In the genomic region with DNA sequence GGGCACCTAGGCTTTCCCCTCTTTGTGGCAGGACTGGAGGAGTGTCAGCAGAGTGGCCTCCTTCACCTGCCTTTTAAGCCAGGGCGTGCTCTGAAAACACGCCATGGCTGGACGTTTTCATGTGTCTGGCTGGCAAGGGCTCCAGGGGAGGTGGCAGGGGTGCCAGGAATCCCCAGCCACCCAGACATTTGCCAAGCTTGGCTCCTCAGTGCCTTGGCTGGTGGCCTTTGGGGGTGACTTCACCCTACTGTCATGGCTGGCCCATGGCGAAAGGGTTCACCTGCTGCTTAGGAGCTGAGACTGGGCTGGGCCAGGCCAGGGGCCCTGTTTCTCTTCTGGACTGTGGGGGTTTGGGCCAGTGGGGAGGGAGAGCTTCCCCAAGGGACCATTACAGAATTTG, we compare ENCODE assay signal across 10 cellular contexts. TPM values are rescaled to one million over a fixed set of nuclear protein-coding genes. Genes with fewer than 3 reads are reported as not detected.
A peak's percentile ranks its signal among the peaks of the same experiment; 100 is the strongest.
DNase-seq lines count a peak whose midpoint lies in the region; ATAC-seq and TF ChIP-seq lines count a peak whose summit lies in the region.
"Had no signal": no experiment of that assay in that cellular context is flagged by ENCODE, and none has a peak within 500 bp of the region (broad histone marks: within the 10 kb centered on the region; RNA-seq: fewer than 3 reads in every experiment).

No MANE protein-coding gene starts in this region.

- no peak for DNase-seq in activated naive CD4-positive, alpha-beta T cell treated with anti-CD3 and anti-CD28 coated beads for 36 hours
- no peak for DNase-seq in activated naive CD4-positive, alpha-beta T cell treated with anti-CD3 and anti-CD28 coated beads, Interleukin-2, amount 50 U/mL, for 16 hours
- DNase-seq in central memory CD8-positive, alpha-beta T cell (ENCODE audit: low spot score in 2 of 2) = no peak
- DNase-seq in naive B cell (no peak), transverse colon (no peak), cortex of kidney (lab: John Stamatoyannopoulos, UW) (no peak), NCI-H2107 treated with DMSO at 0.1 percent for 48 hours (lab: John Stamatoyannopoulos, UW; ENCODE audit: unreplicated experiment) (no peak), SHP77 treated with DMSO at 0.1 percent for 48 hours (lab: John Stamatoyannopoulos, UW) (no peak)
- DNase-seq: NCI-H187 had no signal

- no peaks in the 10 kb centered on the region for H3K27me3 Mint-ChIP-seq in activated naive CD4-positive, alpha-beta T cell treated with anti-CD3 and anti-CD28 coated beads for 36 hours (ENCODE audit: low read depth)
- H3K27me3 Mint-ChIP-seq in central memory CD8-positive, alpha-beta T cell = no peaks in the 10 kb centered on the region
- no peaks in the 10 kb centered on the region for H3K27me3 Mint-ChIP-seq in naive B cell

- H3K27me3 ChIP-seq in transverse colon = no peaks in the 10 kb centered on the region

- peak overlapping the region; percentile 78 to 86 (median 82) for H3K27ac ChIP-seq in transverse colon

- in situ Hi-C loops in transverse colon (cut with MboI; ENCODE audit: low pct_ligation_motif_present in 1 of 4, low pct_unique_long_range_greater_than_20kb in 1 of 4, low sequenced_read_pairs in 3 of 4) = no loop called here

- CTCF ChIA-PET in activated naive CD4-positive, alpha-beta T cell treated with anti-CD3 and anti-CD28 coated beads for 36 hours (lab: Charles Lee) = interaction anchor here (1.0 to 4.1 kb wide), 3 partner anchors 9 to 22 kb away, joined by 3 to 21 read pairs (median 3); no protein-coding TSS in a partner anchor

- peak overlapping the region; percentile 92 for H3K4me3 Mint-ChIP-seq in activated naive CD4-positive, alpha-beta T cell treated with anti-CD3 and anti-CD28 coated beads for 36 hours
- H3K4me3 Mint-ChIP-seq in central memory CD8-positive, alpha-beta T cell = peak overlapping the region; percentile 96
- H3K4me3 Mint-ChIP-seq in naive B cell = peak overlapping the region in 6 of 8 donors; percentile 54 to 95 (median 71)

- H3K9me3 ChIP-seq in transverse colon = no peaks in the 10 kb centered on the region

- no peak for ATAC-seq in central memory CD8-positive, alpha-beta T cell (replicated peaks; ENCODE audit: extremely low read depth, poor library complexity, severe bottlenecking)
- ATAC-seq in naive B cell (ENCODE audit: low read depth in 2 of 2) = no peak
- ATAC-seq: Panc1 had no signal

- no peaks in the 10 kb centered on the region for H3K36me3 ChIP-seq in transverse colon

- H3K4me3 ChIP-seq in transverse colon = peak overlapping the region in 1 of 4 donors; percentile 11

- no peak for TF ChIP-seq EP300 in transverse colon (IDR thresholded peaks at IDR 0.05; ENCODE audit: low read depth)

- 54% methylated on average over 4 of the region's 4 CpGs; no CpG with 5 or more reads in 1 of the 2 donors for WGBS in transverse colon (ENCODE audit: low coverage in 1 of 2), 2 donors

- H3K4me1 Mint-ChIP-seq in activated naive CD4-positive, alpha-beta T cell treated with anti-CD3 and anti-CD28 coated beads for 36 hours (ENCODE audit: low read depth) = peaks cover 98% of the 10 kb centered on the region
- H3K4me1 Mint-ChIP-seq in central memory CD8-positive, alpha-beta T cell = peaks cover 93% of the 10 kb centered on the region
- H3K4me1 Mint-ChIP-seq in naive B cell = peaks cover 83 to 99% (median 96%) of the 10 kb centered on the region in 3 donors

- no peak for TF ChIP-seq CTCF in transverse colon (IDR thresholded peaks at IDR 0.05)

- peak overlapping the region; percentile 99 for H3K27ac Mint-ChIP-seq in activated naive CD4-positive, alpha-beta T cell treated with anti-CD3 and anti-CD28 coated beads for 36 hours
- peak overlapping the region; percentile 99 for H3K27ac Mint-ChIP-seq in central memory CD8-positive, alpha-beta T cell (ENCODE audit: low read depth)
- peak overlapping the region; percentile 61 to 100 (median 92) for H3K27ac Mint-ChIP-seq in naive B cell

- TF ChIP-seq POLR2A in transverse colon (IDR thresholded peaks at IDR 0.05) = no peak

- peaks cover 23% of the 10 kb centered on the region for H3K36me3 Mint-ChIP-seq in activated naive CD4-positive, alpha-beta T cell treated with anti-CD3 and anti-CD28 coated beads for 36 hours (ENCODE audit: low read depth)
- H3K36me3 Mint-ChIP-seq in central memory CD8-positive, alpha-beta T cell (ENCODE audit: insufficient read depth) = peaks cover 69% of the 10 kb centered on the region
- H3K36me3 Mint-ChIP-seq in naive B cell = no peaks in the 10 kb centered on the region

- no peaks in the 10 kb centered on the region for H3K9me3 Mint-ChIP-seq in activated naive CD4-positive, alpha-beta T cell treated with anti-CD3 and anti-CD28 coated beads for 36 hours
- H3K9me3 Mint-ChIP-seq in central memory CD8-positive, alpha-beta T cell = no peaks in the 10 kb centered on the region
- no peaks in the 10 kb centered on the region for H3K9me3 Mint-ChIP-seq in naive B cell

- intact Hi-C loops in activated naive CD4-positive, alpha-beta T cell treated with anti-CD3 and anti-CD28 coated beads for 36 hours (cut with micrococcal nuclease) = no loop called here
- intact Hi-C loops in transverse colon (cut with DNase I; ENCODE audit: low total_unique reads) = no loop called here

- peaks cover 53 to 100% (median 79%) of the 10 kb centered on the region in 4 donors for H3K4me1 ChIP-seq in transverse colon

RNA-seq across cellular contexts. Expression of a gene that starts 17.6 kb away (rescaled TPM):
- 100 to 1,000 TPM; 115 to 121 TPM for total RNA-seq in activated naive CD4-positive, alpha-beta T cell treated with anti-CD3 and anti-CD28 coated beads for 36 hours
- 10 to 100 TPM; 16.6 to 58.8 (median 40.0) TPM for polyA plus RNA-seq in naive B cell (ENCODE audit: low read depth in 6 of 6)
- 10 to 100 TPM; 39.0 to 81.2 (median 68.8) TPM for total RNA-seq in transverse colon
